In the genomic region with DNA sequence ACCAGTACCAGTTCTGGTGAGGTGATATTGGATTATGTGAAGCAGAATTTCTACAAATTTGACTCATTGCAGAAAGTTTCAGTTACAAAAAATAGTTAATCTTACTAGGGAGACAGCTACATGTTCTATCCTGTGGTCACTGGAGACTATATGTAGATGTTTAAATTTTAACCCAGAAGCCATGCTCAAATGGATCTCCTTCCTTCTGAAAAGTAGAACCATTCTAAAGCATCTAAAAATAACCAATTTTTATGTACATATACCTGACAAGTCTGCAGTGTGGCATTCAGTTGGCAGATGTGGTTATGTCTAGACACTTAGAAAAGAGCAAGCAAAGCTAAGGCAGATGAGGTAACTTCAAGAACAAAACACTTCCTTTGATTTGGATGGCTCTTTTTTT, we compare ENCODE assay signal across 23 cellular contexts.
DNase-seq lines count a peak whose midpoint lies in the region; ATAC-seq, FAIRE-seq and TF ChIP-seq lines count a peak whose summit lies in the region.
"Had no signal": no experiment of that assay in that cellular context is flagged by ENCODE, and none has a peak within 500 bp of the region (broad histone marks: within the 10 kb centered on the region; RNA-seq: fewer than 3 reads in every experiment).

No MANE protein-coding gene starts in this region.

- H3K4me3 Mint-ChIP-seq in stimulated activated naive CD8-positive, alpha-beta T cell treated with anti-CD3 and anti-CD28 coated beads, Interleukin-15, amount 100 ng/mL, for 72 hours, result no peak overlapping the region
- H3K4me3 Mint-ChIP-seq: CD8-positive, alpha-beta T cell; central memory CD8-positive, alpha-beta T cell had no signal

- H3K27me3 Mint-ChIP-seq in stimulated activated naive CD8-positive, alpha-beta T cell treated with anti-CD3 and anti-CD28 coated beads, Interleukin-15, amount 100 ng/mL, for 72 hours, result no peaks in the 10 kb centered on the region
- H3K27me3 Mint-ChIP-seq: central memory CD8-positive, alpha-beta T cell had no signal

- DNase-seq in H54 (ENCODE audit: insufficient read length, low spot score), result no peak
- DNase-seq in SHP77 treated with DMSO at 0.1 percent for 48 hours (lab: John Stamatoyannopoulos, UW), result no peak
- DNase-seq in stimulated activated naive CD8-positive, alpha-beta T cell treated with anti-CD3 and anti-CD28 coated beads, Interleukin-15, amount 100 ng/mL, for 72 hours, result no peak
- DNase-seq in Ammon's horn (ENCODE audit: low spot score), result no peak
- DNase-seq: activated naive CD4-positive, alpha-beta T cell treated with anti-CD3 and anti-CD28 coated beads, Interleukin-2, amount 50 U/mL, for 16 hours; activated T-cell treated with anti-CD3 and anti-CD28 coated beads, Interleukin-2, amount 50 U/mL, for 48 hours; CD8-positive, alpha-beta T cell; DMS53; dorsolateral prefrontal cortex; foreskin keratinocyte; lower lobe of right lung; NCI-H1417 treated with DMSO at 0.1 percent for 48 hours; NCI-H524; psoas muscle; stimulated activated CD4-positive, alpha-beta T cell treated with anti-CD3 and anti-CD28 coated beads, Interleukin-1b, Interleukin-23, amount 100 ng/mL, for 48 hours; stimulated activated naive CD4-positive, alpha-beta T cell treated with Interleukin-2 at 50 U/mL for 16 hours; SW 1271; thyroid gland had no signal

- ATAC-seq in GM19395 (IDR thresholded peaks at IDR 0.05; ENCODE audit: unreplicated experiment) (peak; percentile 85), HG03175 (IDR thresholded peaks at IDR 0.05; ENCODE audit: unreplicated experiment) (peak; percentile 79), HG03342 (IDR thresholded peaks at IDR 0.05; ENCODE audit: unreplicated experiment) (no peak)
- no peak for ATAC-seq in stimulated activated naive CD8-positive, alpha-beta T cell treated with anti-CD3 and anti-CD28 coated beads, Interleukin-15, amount 100 ng/mL, for 72 hours
- ATAC-seq: CD8-positive, alpha-beta T cell; foreskin keratinocyte; lower lobe of right lung; psoas muscle had no signal

- H3K4me1 Mint-ChIP-seq in stimulated activated naive CD8-positive, alpha-beta T cell treated with anti-CD3 and anti-CD28 coated beads, Interleukin-15, amount 100 ng/mL, for 72 hours, result no peaks in the 10 kb centered on the region
- H3K4me1 Mint-ChIP-seq: central memory CD8-positive, alpha-beta T cell had no signal

- FAIRE-seq in H54 (lab: Jason Lieb, UNC), result peak; percentile 94
- FAIRE-seq: TTC549 had no signal

- no peak overlapping the region for H3K27ac Mint-ChIP-seq in stimulated activated naive CD8-positive, alpha-beta T cell treated with anti-CD3 and anti-CD28 coated beads, Interleukin-15, amount 100 ng/mL, for 72 hours
- H3K27ac Mint-ChIP-seq: CD8-positive, alpha-beta T cell had no signal

- no peaks in the 10 kb centered on the region for H3K9me3 Mint-ChIP-seq in stimulated activated naive CD8-positive, alpha-beta T cell treated with anti-CD3 and anti-CD28 coated beads, Interleukin-15, amount 100 ng/mL, for 72 hours
- H3K9me3 Mint-ChIP-seq: CD8-positive, alpha-beta T cell; central memory CD8-positive, alpha-beta T cell had no signal

- no peak for TF ChIP-seq POLR2A in H54 (IDR thresholded peaks at IDR 0.05; ENCODE audit: low read depth, low read length)

Comparison
In these comparisons a context has a peak if more than half of its experiments do, and no peak if none do; other contexts are left out.
1. ATAC-seq: peak in GM19395 (single experiment) and HG03175 (single experiment); none in stimulated activated naive CD8-positive, alpha-beta T cell treated with anti-CD3 and anti-CD28 coated beads, Interleukin-15, amount 100 ng/mL, for 72 hours (single experiment) and HG03342 (single experiment).